ENCODE assay signal across 8 cellular contexts in the genomic region with DNA sequence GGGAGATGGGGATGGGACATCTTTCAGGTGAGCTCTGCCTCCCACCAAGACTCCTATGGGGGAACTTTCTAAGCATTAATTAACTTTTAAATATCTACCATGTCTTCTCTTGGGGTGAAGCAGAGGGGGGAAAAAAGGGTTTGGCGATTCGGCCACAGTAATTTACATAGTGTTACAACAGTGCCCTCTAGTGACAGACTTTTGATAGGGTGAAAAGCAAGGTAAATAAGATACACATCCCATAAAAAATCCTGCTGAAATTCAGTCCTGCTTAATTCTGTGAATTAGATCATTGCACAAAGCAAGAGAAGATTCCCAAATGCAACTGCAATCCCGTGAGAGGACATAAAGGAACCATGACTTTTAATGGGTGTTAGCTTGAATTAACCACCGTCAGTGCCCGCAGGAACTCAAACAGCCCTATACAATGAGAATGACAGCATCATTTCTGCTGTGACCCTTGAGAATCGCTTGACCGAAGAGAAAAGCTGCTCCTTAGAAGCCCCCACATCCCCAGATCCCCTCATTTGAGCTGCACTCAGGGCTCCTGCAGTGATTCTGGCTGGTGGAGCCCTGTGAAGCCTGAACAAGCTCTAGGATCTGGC. TPM values are rescaled to one million over a fixed set of nuclear protein-coding genes. Genes with fewer than 3 reads are reported as not detected.
DNase-seq lines count a peak whose midpoint lies in the region; ATAC-seq and TF ChIP-seq lines count a peak whose summit lies in the region.

No MANE protein-coding gene starts in this region.

- 58 to 60% methylated on average over 7 of the region's 7 CpGs for WGBS in upper lobe of left lung, 2 donors

- CTCF ChIA-PET in WTC11 (lab: Charles Lee), result interaction anchor here (1.0 to 2.3 kb wide), 3 partner anchors 10 to 398 kb away, joined by 3 to 14 read pairs (median 11); no protein-coding TSS in a partner anchor

- no peaks in the 10 kb centered on the region for H3K36me3 Mint-ChIP-seq in WTC11

- no peak overlapping the region for H3K4me3 ChIP-seq in upper lobe of left lung

- peak; percentile 79 for ATAC-seq in WTC11
- peak; percentile 68 for ATAC-seq in upper lobe of left lung (ENCODE audit: low FRiP score in 2 of 2)
- no peak for ATAC-seq in HG03571 (IDR thresholded peaks at IDR 0.05; ENCODE audit: unreplicated experiment)
- no peak for ATAC-seq in HG03196 (IDR thresholded peaks at IDR 0.05; ENCODE audit: unreplicated experiment)

- H3K27me3 ChIP-seq in upper lobe of left lung, result no peaks in the 10 kb centered on the region

- no peak for TF ChIP-seq POLR2A in upper lobe of left lung (IDR thresholded peaks at IDR 0.05)

- no peak overlapping the region for H3K27ac Mint-ChIP-seq in WTC11

- no peaks in the 10 kb centered on the region for H3K9me3 ChIP-seq in upper lobe of left lung

- DNase-seq in ACHN (peak; percentile 57), GM03348 (ENCODE audit: low spot score) (peak; percentile 64), NAMALWA (ENCODE audit: low spot score) (peak; percentile 63), WTC11 (ENCODE audit: low spot score) (no peak), iPS-NIHi11 (ENCODE audit: low spot score) (peak; percentile 43), upper lobe of left lung (no peak)

- H3K4me1 ChIP-seq in upper lobe of left lung, result no peaks in the 10 kb centered on the region

- peaks cover 3% of the 10 kb centered on the region; the same call in 1 of the 2 replicates for H3K4me1 Mint-ChIP-seq in WTC11

- H3K36me3 ChIP-seq in upper lobe of left lung, result no peaks in the 10 kb centered on the region

- in situ Hi-C loops in ACHN (cut with HindIII; ENCODE audit: low pct_ligation_motif_present, low pct_unique_long_range_greater_than_20kb, low sequenced_read_pairs), result no loop called here

- POLR2A ChIA-PET in WTC11 (lab: Charles Lee), result no interaction called here

- H3K9me3 Mint-ChIP-seq in WTC11, result peaks cover 3% of the 10 kb centered on the region

- no peak overlapping the region for H3K4me3 Mint-ChIP-seq in WTC11

- no peaks in the 10 kb centered on the region; the same call in 1 of the 2 replicates for H3K27me3 Mint-ChIP-seq in WTC11 (ENCODE audit: low read depth)

- H3K27ac ChIP-seq in upper lobe of left lung, result no peak overlapping the region

- TF ChIP-seq CTCF in WTC11 (IDR thresholded peaks at IDR 0.05) (peak; percentile 64), upper lobe of left lung (IDR thresholded peaks at IDR 0.05) (peak in 5 of 6 experiments; percentile 45 to 65 (median 55))

- TF ChIP-seq EP300 in upper lobe of left lung (IDR thresholded peaks at IDR 0.05), result no peak

TF ChIP-seq in WTC11, 78 proteins besides CTCF, POLR2A, EP300 and RAD21:
- TF ChIP-seq, protein P1, sequence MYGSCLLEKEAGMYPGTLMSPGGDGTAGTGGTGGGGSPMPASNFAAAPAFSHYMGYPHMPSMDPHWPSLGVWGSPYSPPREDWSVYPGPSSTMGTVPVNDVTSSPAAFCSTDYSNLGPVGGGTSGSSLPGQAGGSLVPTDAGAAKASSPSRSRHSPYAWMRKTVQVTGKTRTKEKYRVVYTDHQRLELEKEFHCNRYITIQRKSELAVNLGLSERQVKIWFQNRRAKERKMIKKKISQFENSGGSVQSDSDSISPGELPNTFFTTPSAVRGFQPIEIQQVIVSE (CRISPR knock-in tag; IDR thresholded peaks at IDR 0.05; ENCODE audit: borderline replicate concordance), result no peak

RNA-seq across cellular contexts. Expression of a gene that starts 32.8 kb away (rescaled TPM):
- total RNA-seq in WTC11 (2021), result 3.7 to 4.4 TPM (median 3.9 TPM) in 3 replicates
- total RNA-seq in upper lobe of left lung, result 1 to 10 TPM; 1.5 to 3.5 (median 2.1) TPM

Comparison
In these comparisons a context has a peak if more than half of its experiments do, and no peak if none do; other contexts are left out.
1. DNase-seq: peak in ACHN (single experiment), GM03348 (single experiment), NAMALWA (single experiment) and iPS-NIHi11 (single experiment); none in WTC11 (single experiment) and upper lobe of left lung (0 of 2).
2. ATAC-seq: peak in WTC11 (single experiment) and upper lobe of left lung (2 of 2); none in HG03571 (single experiment) and HG03196 (single experiment).